ENCODE assay signal across 8 cellular contexts in genomic region chr11:82864268-82864667, GRCh38. TPM values are rescaled to one million over a fixed set of nuclear protein-coding genes. Genes with fewer than 3 reads are reported as not detected.
DNase-seq lines count a peak whose midpoint lies in the region; ATAC-seq, FAIRE-seq and TF ChIP-seq lines count a peak whose summit lies in the region.

No MANE protein-coding gene starts in this region.

- no peaks in the 10 kb centered on the region for H3K9me3 ChIP-seq in pancreas

- ATAC-seq in GM21360 (IDR thresholded peaks at IDR 0.05; ENCODE audit: unreplicated experiment) (peak; percentile 49), pancreas (peak; percentile 85 to 94 (median 92)), HG03457 (IDR thresholded peaks at IDR 0.05; ENCODE audit: unreplicated experiment) (no peak), HG02763 (IDR thresholded peaks at IDR 0.05; ENCODE audit: unreplicated experiment) (no peak)

- no peaks in the 10 kb centered on the region for H3K27me3 ChIP-seq in pancreas

- FAIRE-seq in frontal cortex (lab: Jason Lieb, UNC) (no peak), pancreas (lab: Jason Lieb, UNC) (no peak)

- H3K4me3 ChIP-seq in WI38 (ENCODE audit: low read depth, low read length), result no peak overlapping the region
- H3K4me3 ChIP-seq in pancreas, result no peak overlapping the region

- no peaks in the 10 kb centered on the region for H3K36me3 ChIP-seq in pancreas

- DNase-seq in C1 segment of cervical spinal cord (lab: John Stamatoyannopoulos, UW), result peak in 9 of 14 donors; percentile 35 to 77 (median 52)
- DNase-seq in NCI-H226, result peak; percentile 32
- DNase-seq in frontal cortex (ENCODE audit: low spot score in 2 of 2), result peak; percentile 28 to 34
- DNase-seq in pancreas, result peak in 4 of 6 donors; percentile 17 to 48 (median 27)

- H3K27ac ChIP-seq in pancreas, result no peak overlapping the region

- TF ChIP-seq CTCF in WI38 (IDR thresholded peaks at IDR 0.05; ENCODE audit: low read depth, low read length), result peak; percentile 48
- TF ChIP-seq CTCF in pancreas (IDR thresholded peaks at IDR 0.05), result peak in 3 of 4 donors; percentile 33 to 38 (median 34)

- intact Hi-C loops in pancreas (cut with DNase I), result loop anchor here in 1 of 3 donors (10.0 kb wide), 1 partner anchor 139 kb away; no protein-coding TSS in a partner anchor

- WGBS in pancreas, 2 donors, result 6 to 9% methylated on average over 5 of the region's 5 CpGs

- peaks cover 0 to 7% (median 4%) of the 10 kb centered on the region in 3 donors for H3K4me1 ChIP-seq in pancreas

RNA-seq across cellular contexts. Expression of gene PRCP, which starts 36.0 kb away (rescaled TPM):
- total RNA-seq in frontal cortex (28.1 TPM), pancreas (10 to 100 TPM; 15.3 to 37.8 (median 22.3) TPM)
- polyA plus RNA-seq in pancreas, result 10 to 100 TPM in 1 of 2 donors, 1 to 10 TPM in 1; 7.9 to 24.7 TPM

RNA-seq across cellular contexts. Expression of gene DDIAS, which starts 37.3 kb away (rescaled TPM):
- 1.6 TPM for total RNA-seq in frontal cortex
- total RNA-seq in pancreas, result under 1 TPM in 5 of 6 donors, not detected in 1; 0.16 to 0.89 (median 0.46) TPM
- under 1 TPM; 0.11 to 0.33 TPM for polyA plus RNA-seq in pancreas

Comparison
In these comparisons a context has a peak if more than half of its experiments do, and no peak if none do; other contexts are left out.
1. ATAC-seq: peak in GM21360 (single experiment) and pancreas (4 of 4); none in HG03457 (single experiment) and HG02763 (single experiment).
2. Peak in every context shown above with its lines, with median percentiles within 50 percentile points of each other: DNase-seq.